ENCODE assay signal across 25 cellular contexts in the genomic region with DNA sequence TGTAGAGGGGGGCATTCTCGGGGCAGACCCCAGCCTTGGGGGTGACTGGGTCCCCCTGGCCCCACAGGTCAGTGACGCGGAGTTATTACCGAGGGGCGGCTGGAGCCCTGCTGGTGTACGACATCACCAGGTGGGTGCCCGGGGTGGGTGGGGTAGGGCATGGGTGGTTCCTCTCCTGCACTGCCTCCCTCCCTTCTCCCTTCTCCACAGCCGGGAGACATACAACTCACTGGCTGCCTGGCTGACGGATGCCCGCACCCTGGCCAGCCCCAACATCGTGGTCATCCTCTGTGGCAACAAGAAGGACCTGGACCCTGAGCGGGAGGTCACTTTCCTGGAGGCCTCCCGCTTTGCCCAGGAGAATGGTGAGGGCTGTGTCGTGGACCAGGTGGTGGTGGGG.
"Had no signal": no experiment of that assay in that cellular context is flagged by ENCODE, and none has a peak within 500 bp of the region (broad histone marks: within the 10 kb centered on the region; RNA-seq: fewer than 3 reads in every experiment).

No MANE protein-coding gene starts in this region.

- H3K9me3 Mint-ChIP-seq: mesothelial cell of epicardium; naive B cell; natural killer cell; nephron progenitor cell; neural progenitor cell; stimulated activated naive B cell treated with anti-CD40 and anti-IgM and Interleukin-4, amounts not matched to agents 10 μg/mL and 1 μg/mL and 100 μg/mL, for 72 hours had no signal

- DNase-seq: islet precursor cell; left ventricle myocardium inferior; mesendoderm; naive B cell; natural killer cell; nephron progenitor cell; ovary; right lobe of liver; stimulated activated CD4-positive, alpha-beta T cell treated with anti-CD3 and anti-CD28 coated beads, Interleukin-15, amount 100 ng/mL, for 24 hours; stimulated activated CD4-positive, alpha-beta T cell treated with anti-CD3 and anti-CD28 coated beads, Interleukin-4, amount 100 ng/mL, for 24 hours; stimulated activated naive B cell treated with anti-CD40 and anti-IgM and Interleukin-4, amounts not matched to agents 10 μg/mL and 1 μg/mL and 100 μg/mL, for 72 hours; stimulated activated naive CD8-positive, alpha-beta T cell treated with anti-CD3 and anti-CD28 coated beads, Interleukin-15, Interleukin-2, amounts not matched to agents 100 U/mL and 50 U/mL, for 24 hours; stomach; testis; thyroid gland; transverse colon had no signal

- H3K36me3 Mint-ChIP-seq: natural killer cell, neural progenitor cell had no signal

- H3K27ac Mint-ChIP-seq: mesothelial cell of epicardium; natural killer cell; progenitor cell of endocrine pancreas; stimulated activated naive B cell treated with anti-CD40 and anti-IgM and Interleukin-4, amounts not matched to agents 10 μg/mL and 1 μg/mL and 100 μg/mL, for 72 hours had no signal

- H3K9me3 ChIP-seq: left ventricle myocardium inferior, ovary, right atrium auricular region, right lobe of liver, stomach, testis, thyroid gland, transverse colon, upper lobe of left lung, vagina had no signal

- H3K4me1 ChIP-seq: neural progenitor cell had no signal

- H3K4me3 ChIP-seq: hepatocyte, left ventricle myocardium inferior, lung, neural progenitor cell, ovary, right atrium auricular region, right lobe of liver, smooth muscle cell, stomach, testis, thyroid gland, transverse colon, upper lobe of left lung, vagina had no signal

- H3K27ac ChIP-seq: hepatocyte, left ventricle myocardium inferior, neural progenitor cell, ovary, right atrium auricular region, right lobe of liver, stomach, testis, thyroid gland, transverse colon, upper lobe of left lung, vagina had no signal

- H3K4me3 Mint-ChIP-seq: mesothelial cell of epicardium; naive B cell; natural killer cell; nephron progenitor cell; neural progenitor cell; stimulated activated naive B cell treated with anti-CD40 and anti-IgM and Interleukin-4, amounts not matched to agents 10 μg/mL and 1 μg/mL and 100 μg/mL, for 72 hours had no signal

- ATAC-seq: natural killer cell; right lobe of liver; stimulated activated naive B cell treated with anti-CD40 and anti-IgM and Interleukin-4, amounts not matched to agents 10 μg/mL and 1 μg/mL and 100 μg/mL, for 72 hours; stimulated activated naive CD8-positive, alpha-beta T cell treated with anti-CD3 and anti-CD28 coated beads, Interleukin-15, Interleukin-2, amounts not matched to agents 100 U/mL and 50 U/mL, for 24 hours had no signal

- H3K36me3 ChIP-seq: neural progenitor cell, ovary, right atrium auricular region, right lobe of liver, transverse colon had no signal

- H3K27me3 Mint-ChIP-seq: naive B cell; progenitor cell of endocrine pancreas; stimulated activated naive B cell treated with anti-CD40 and anti-IgM and Interleukin-4, amounts not matched to agents 10 μg/mL and 1 μg/mL and 100 μg/mL, for 72 hours had no signal
